29 cellular contexts compared by ENCODE assay signal in genomic region chr16:57226701-57227621, GRCh38. TPM values are rescaled to one million over a fixed set of nuclear protein-coding genes. Genes with fewer than 3 reads are reported as not detected.
DNase-seq lines count a peak whose midpoint lies in the region; FAIRE-seq and TF ChIP-seq lines count a peak whose summit lies in the region.
"Had no signal": no experiment of that assay in that cellular context is flagged by ENCODE, and none has a peak within 500 bp of the region (broad histone marks: within the 10 kb centered on the region; RNA-seq: fewer than 3 reads in every experiment).

No MANE protein-coding gene starts in this region.

- H3K27ac ChIP-seq in PC-9: no peak overlapping the region
- H3K27ac ChIP-seq: KMS-11, psoas muscle, sigmoid colon had no signal

- no peak overlapping the region for H3K4me2 ChIP-seq in PC-9
- H3K4me2 ChIP-seq: KMS-11 had no signal

- H3K27me3 Mint-ChIP-seq in activated naive CD8-positive, alpha-beta T cell: no peaks in the 10 kb centered on the region
- H3K27me3 Mint-ChIP-seq in activated naive CD8-positive, alpha-beta T cell treated with anti-CD3 and anti-CD28 coated beads for 36 hours: no peaks in the 10 kb centered on the region
- H3K27me3 Mint-ChIP-seq in mesothelial cell of epicardium (ENCODE audit: low read depth): no peaks in the 10 kb centered on the region
- H3K27me3 Mint-ChIP-seq: CD4-positive, alpha-beta T cell; naive B cell had no signal

- no peaks in the 10 kb centered on the region for H3K9me2 ChIP-seq in PC-9 (ENCODE audit: insufficient read depth)

- H3K27ac Mint-ChIP-seq in activated naive CD8-positive, alpha-beta T cell: peak overlapping the region; percentile 22
- no peak overlapping the region for H3K27ac Mint-ChIP-seq in activated naive CD8-positive, alpha-beta T cell treated with anti-CD3 and anti-CD28 coated beads for 36 hours
- H3K27ac Mint-ChIP-seq in mesothelial cell of epicardium: peak overlapping the region; percentile 83
- H3K27ac Mint-ChIP-seq: activated naive CD4-positive, alpha-beta T cell treated with anti-CD3 and anti-CD28 coated beads for 36 hours; CD4-positive, alpha-beta T cell had no signal

- H3K79me2 ChIP-seq in PC-9 (ENCODE audit: low read depth): no peaks in the 10 kb centered on the region

- no peak for DNase-seq in activated naive CD8-positive, alpha-beta T cell treated with anti-CD3 and anti-CD28 coated beads for 36 hours
- DNase-seq in bronchial epithelial cell (ENCODE audit: low read depth) (peak; percentile 46), mesothelial cell of epicardium (ENCODE audit: low spot score in 2 of 2, unreplicated experiment in 2 of 2) (no peak), NCI-H187 (lab: John Stamatoyannopoulos, UW) (no peak), glomerular visceral epithelial cell (ENCODE audit: extremely low spot score) (no peak), PC-9 (no peak), NCI-H1417 (lab: John Stamatoyannopoulos, UW) (no peak)
- DNase-seq: activated CD4-positive, alpha-beta T cell treated with anti-CD3 and anti-CD28 coated beads for 48 hours; activated naive CD4-positive, alpha-beta T cell treated with anti-CD3 and anti-CD28 coated beads for 36 hours; activated T-cell treated with anti-CD3 and anti-CD28 coated beads, Interleukin-2, amount 50 U/mL, for 48 hours; CD4-positive, alpha-beta T cell; effector CD4-positive, alpha-beta T cell; erythroblast; foreskin melanocyte; H7; left colon; naive B cell; NCI-H1417 treated with DMSO at 0.1 percent for 48 hours; NCI-H345; NCI-H774; psoas muscle; sigmoid colon; stimulated activated CD4-positive, alpha-beta T cell treated with anti-CD3 and anti-CD28 coated beads, Interleukin-15, amount 100 ng/mL, for 24 hours; stimulated activated naive CD4-positive, alpha-beta T cell treated with Interleukin-2 at 50 U/mL for 16 hours had no signal

- H3K4me3 ChIP-seq in bronchial epithelial cell (ENCODE audit: low read depth, low read length) (no peak overlapping the region), PC-9 (no peak overlapping the region)
- H3K4me3 ChIP-seq: psoas muscle, sigmoid colon had no signal

- no peaks in the 10 kb centered on the region for H3K4me1 ChIP-seq in PC-9 (replicated peaks; ENCODE audit: insufficient read depth)
- H3K4me1 ChIP-seq: psoas muscle, sigmoid colon had no signal

- no peaks in the 10 kb centered on the region for H4K20me1 ChIP-seq in PC-9 (ENCODE audit: insufficient read depth)

- BruUV-seq in PC-9 (replicated peaks; lab: Mats Ljungman, UMichigan): no TSS peak

- H3K36me3 ChIP-seq in bronchial epithelial cell (ENCODE audit: control insufficient read depth, insufficient read depth, low read length): peaks cover 14% of the 10 kb centered on the region
- peaks cover 46% of the 10 kb centered on the region for H3K36me3 ChIP-seq in PC-9 (ENCODE audit: low read depth)

- POLR2A ChIA-PET in PC-9 (lab: Charles Lee; ENCODE audit: unreplicated experiment): no interaction called here

- H3K9me3 ChIP-seq in PC-9 (ENCODE audit: insufficient read depth, low read depth): no peaks in the 10 kb centered on the region
- H3K9me3 ChIP-seq: psoas muscle, sigmoid colon had no signal

- H3K4me1 Mint-ChIP-seq in activated naive CD8-positive, alpha-beta T cell (ENCODE audit: low read depth): no peaks in the 10 kb centered on the region
- no peaks in the 10 kb centered on the region for H3K4me1 Mint-ChIP-seq in activated naive CD8-positive, alpha-beta T cell treated with anti-CD3 and anti-CD28 coated beads for 36 hours
- peaks cover 9% of the 10 kb centered on the region for H3K4me1 Mint-ChIP-seq in mesothelial cell of epicardium
- H3K4me1 Mint-ChIP-seq: naive B cell had no signal

- no peak overlapping the region for H3K4me3 Mint-ChIP-seq in activated naive CD8-positive, alpha-beta T cell
- H3K4me3 Mint-ChIP-seq in activated naive CD8-positive, alpha-beta T cell treated with anti-CD3 and anti-CD28 coated beads for 36 hours: no peak overlapping the region
- H3K4me3 Mint-ChIP-seq in mesothelial cell of epicardium: no peak overlapping the region
- H3K4me3 Mint-ChIP-seq: activated naive CD4-positive, alpha-beta T cell treated with anti-CD3 and anti-CD28 coated beads for 36 hours; CD4-positive, alpha-beta T cell; naive B cell had no signal

- H3F3A ChIP-seq in PC-9 (ENCODE audit: insufficient read depth, low read depth): 0 out of 2 replicates have a peak, but pooled peaks cover 4% of the 10 kb centered on the region

- H3K27me3 ChIP-seq in bronchial epithelial cell (ENCODE audit: control insufficient read depth, insufficient read depth, low read length) (no peaks in the 10 kb centered on the region), PC-9 (ENCODE audit: insufficient read depth, low read depth) (no peaks in the 10 kb centered on the region)
- H3K27me3 ChIP-seq: sigmoid colon had no signal

- H3K9me3 Mint-ChIP-seq in activated naive CD8-positive, alpha-beta T cell (ENCODE audit: low read depth): no peaks in the 10 kb centered on the region
- no peaks in the 10 kb centered on the region for H3K9me3 Mint-ChIP-seq in activated naive CD8-positive, alpha-beta T cell treated with anti-CD3 and anti-CD28 coated beads for 36 hours
- H3K9me3 Mint-ChIP-seq in mesothelial cell of epicardium: no peaks in the 10 kb centered on the region
- H3K9me3 Mint-ChIP-seq: activated naive CD4-positive, alpha-beta T cell treated with anti-CD3 and anti-CD28 coated beads for 36 hours; CD4-positive, alpha-beta T cell; naive B cell had no signal

- intact Hi-C loops in PC-9 (cut with micrococcal nuclease; ENCODE audit: unreplicated experiment): no loop called here

- TF ChIP-seq CTCF in bronchial epithelial cell (IDR thresholded peaks at IDR 0.05; ENCODE audit: insufficient read depth, low read length, severe bottlenecking) (no peak), mesothelial cell of epicardium (IDR thresholded peaks at IDR 0.05; ENCODE audit: unreplicated experiment) (no peak), PC-9 (conservative IDR thresholded peaks at IDR 0.05) (no peak)

- FAIRE-seq in bronchial epithelial cell (lab: Jason Lieb, UNC): no peak
- FAIRE-seq: colon, GM19239 had no signal

- H2AFZ ChIP-seq in PC-9: no peak overlapping the region

- CTCF ChIA-PET in PC-9 (lab: Charles Lee): no interaction called here

- peaks cover 8% of the 10 kb centered on the region for H3K36me3 Mint-ChIP-seq in activated naive CD8-positive, alpha-beta T cell
- H3K36me3 Mint-ChIP-seq in activated naive CD8-positive, alpha-beta T cell treated with anti-CD3 and anti-CD28 coated beads for 36 hours: peaks cover 19% of the 10 kb centered on the region
- H3K36me3 Mint-ChIP-seq in mesothelial cell of epicardium: peaks cover 33% of the 10 kb centered on the region

RNA-seq across cellular contexts. Expression of gene ARL2BP, which starts 18.1 kb away (rescaled TPM):
- total RNA-seq in activated naive CD8-positive, alpha-beta T cell treated with anti-CD3 and anti-CD28 coated beads for 36 hours: 10 to 100 TPM; 16.2 to 17.1 TPM
- total RNA-seq in bronchial epithelial cell (63.8 and 71.3 TPM in 2 replicates), mesothelial cell of epicardium (34.4 to 38.2 TPM (median 35.9 TPM) in 3 replicates), PC-9 (2021) (19.8 and 23.6 TPM in 2 replicates)

RNA-seq across cellular contexts. Expression of gene RSPRY1, which starts 40.8 kb away (rescaled TPM):
- 10 to 100 TPM; 27.2 to 30.5 TPM for total RNA-seq in activated naive CD8-positive, alpha-beta T cell treated with anti-CD3 and anti-CD28 coated beads for 36 hours
- total RNA-seq in bronchial epithelial cell: 38.3 and 38.7 TPM in 2 replicates
- 43.8 to 50.7 TPM (median 44.0 TPM) in 3 replicates for total RNA-seq in mesothelial cell of epicardium
- 26.2 and 26.3 TPM in 2 replicates for total RNA-seq in PC-9 (2021)

RNA-seq across cellular contexts. Expression of gene PSME3IP1, which starts 41.1 kb away (rescaled TPM):
- 100 to 1,000 TPM; 109 to 117 TPM for total RNA-seq in activated naive CD8-positive, alpha-beta T cell treated with anti-CD3 and anti-CD28 coated beads for 36 hours
- 62.9 and 70.3 TPM in 2 replicates for total RNA-seq in bronchial epithelial cell
- 105 to 112 TPM (median 107 TPM) in 3 replicates for total RNA-seq in mesothelial cell of epicardium
- total RNA-seq in PC-9 (2021): 92.4 and 121 TPM in 2 replicates

RNA-seq across cellular contexts. Expression of gene PLLP, which starts 57.5 kb away (rescaled TPM):
- under 1 TPM; 0.34 to 0.54 TPM for total RNA-seq in activated naive CD8-positive, alpha-beta T cell treated with anti-CD3 and anti-CD28 coated beads for 36 hours
- total RNA-seq in bronchial epithelial cell (3.3 and 13.7 TPM in 2 replicates), mesothelial cell of epicardium (1.1 to 1.8 TPM (median 1.2 TPM) in 3 replicates), PC-9 (2021) (1.8 and 2.8 TPM in 2 replicates)
- total RNA-seq: A172 had no signal
